ENCODE assay signal across 11 cellular contexts in the genomic region with DNA sequence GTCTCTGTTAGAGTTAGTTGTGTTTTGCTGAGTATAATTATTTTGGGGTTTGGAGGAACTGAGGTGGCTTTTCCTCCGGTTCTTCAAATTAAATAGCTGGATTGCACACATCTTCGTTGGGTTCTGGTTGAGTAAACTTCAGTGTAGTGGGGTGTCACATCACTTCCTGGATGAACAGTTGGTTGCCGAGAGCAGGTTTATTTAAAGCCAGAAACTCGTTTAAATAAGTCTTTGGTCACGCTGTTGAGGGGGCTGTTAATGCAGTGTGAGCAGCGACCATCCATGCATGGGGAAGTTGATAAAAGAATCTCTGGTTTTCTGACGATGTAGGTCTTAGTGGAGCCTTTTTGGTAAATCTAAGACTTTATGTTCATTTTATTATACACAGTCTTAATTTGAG.
DNase-seq lines count a peak whose midpoint lies in the region; ATAC-seq and TF ChIP-seq lines count a peak whose summit lies in the region.
"Had no signal": no experiment of that assay in that cellular context is flagged by ENCODE, and none has a peak within 500 bp of the region (broad histone marks: within the 10 kb centered on the region; RNA-seq: fewer than 3 reads in every experiment).

No MANE protein-coding gene starts in this region.

- ATAC-seq in GM23338 = no peak
- no peak for ATAC-seq in activated T-cell treated with anti-CD3 and anti-CD28 coated beads, Interleukin-2, amount 50 U/mL, for 4 hours
- no peak for ATAC-seq in stimulated activated naive CD8-positive, alpha-beta T cell treated with anti-CD3 and anti-CD28 coated beads, Interleukin-15, amount 100 ng/mL, for 72 hours

- H3K9me2 ChIP-seq in DOHH2 (replicated peaks; ENCODE audit: control insufficient read depth, low read length) = no peaks in the 10 kb centered on the region
- no peaks in the 10 kb centered on the region for H3K9me2 ChIP-seq in GM23338 (ENCODE audit: insufficient read depth)

- peaks cover 50% of the 10 kb centered on the region for H3K4me1 ChIP-seq in DOHH2 (ENCODE audit: control insufficient read depth, low read length)
- peaks cover 55% of the 10 kb centered on the region for H3K4me1 ChIP-seq in GM23338 (ENCODE audit: insufficient read depth)

- no peak overlapping the region for H2AFZ ChIP-seq in GM23338

- H3K36me3 ChIP-seq in DOHH2 (ENCODE audit: control insufficient read depth, low read length) (no peaks in the 10 kb centered on the region), GM23338 (ENCODE audit: insufficient read depth) (no peaks in the 10 kb centered on the region)

- H3K27ac ChIP-seq in DOHH2 (ENCODE audit: low read depth, low read length) (peak overlapping the region; percentile 97), GM23338 (ENCODE audit: low read depth) (no peak overlapping the region)

- H3K27me3 ChIP-seq in DOHH2 (ENCODE audit: control insufficient read depth, low read length) (no peaks in the 10 kb centered on the region), GM23338 (ENCODE audit: insufficient read depth) (0 out of 2 replicates have a peak, but pooled peaks cover 5% of the 10 kb centered on the region)

- no peaks in the 10 kb centered on the region for H4K20me1 ChIP-seq in DOHH2 (ENCODE audit: control insufficient read depth, insufficient read depth, low read depth, low read length)
- no peaks in the 10 kb centered on the region for H4K20me1 ChIP-seq in GM23338 (replicated peaks; ENCODE audit: insufficient read depth)

- TF ChIP-seq POLR2A in erythroblast (IDR thresholded peaks at IDR 0.05; ENCODE audit: low read length) = no peak

- H3K36me3 Mint-ChIP-seq in GM23338 (ENCODE audit: low read depth) (no peaks in the 10 kb centered on the region), mesothelial cell of epicardium (no peaks in the 10 kb centered on the region)
- H3K36me3 Mint-ChIP-seq in activated T-cell treated with anti-CD3 and anti-CD28 coated beads, Interleukin-2, amount 50 U/mL, for 4 hours (ENCODE audit: insufficient read depth) = no peaks in the 10 kb centered on the region

- H3F3A ChIP-seq in DOHH2 (ENCODE audit: control insufficient read depth, insufficient read depth) (peaks cover 32% of the 10 kb centered on the region), GM23338 (replicated peaks; ENCODE audit: low read depth) (no peaks in the 10 kb centered on the region; the same call in 1 of the 2 replicates)

- H3K4me2 ChIP-seq in DOHH2 (ENCODE audit: low read length) (peak overlapping the region; percentile 96), GM23338 (0 out of 2 replicates have a peak overlapping the region, but pooled peaks have one; percentile 86)

- no peak for DNase-seq in GM23338 (ENCODE audit: low spot score)
- peak; percentile 48 for DNase-seq in astrocyte of the hippocampus (ENCODE audit: low read depth, low spot score)
- no peak for DNase-seq in mesothelial cell of epicardium (ENCODE audit: low spot score in 2 of 2, unreplicated experiment in 2 of 2)
- DNase-seq in activated T-cell treated with anti-CD3 and anti-CD28 coated beads, Interleukin-2, amount 50 U/mL, for 4 hours = no peak
- no peak for DNase-seq in erythroblast (lab: John Stamatoyannopoulos, UW)
- no peak for DNase-seq in stimulated activated naive CD8-positive, alpha-beta T cell treated with anti-CD3 and anti-CD28 coated beads, Interleukin-15, amount 100 ng/mL, for 72 hours
- no peak for DNase-seq in effector CD8-positive, alpha-beta T cell (lab: John Stamatoyannopoulos, UW)
- DNase-seq: DND-41, NCI-H1930, T-helper 9 cell had no signal

- H3K4me3 ChIP-seq in DOHH2 (ENCODE audit: low read length) (peak overlapping the region; percentile 82), GM23338 (no peak overlapping the region)

- no peak for TF ChIP-seq CTCF in DOHH2 (IDR thresholded peaks at IDR 0.05; ENCODE audit: low read depth, low read length, poor library complexity, severe bottlenecking)
- TF ChIP-seq CTCF in GM23338 (conservative IDR thresholded peaks at IDR 0.05; ENCODE audit: low read depth in 2 of 2) = no peak
- TF ChIP-seq CTCF in mesothelial cell of epicardium (IDR thresholded peaks at IDR 0.05; ENCODE audit: unreplicated experiment) = no peak

- no peak overlapping the region for H3K27ac Mint-ChIP-seq in GM23338
- H3K27ac Mint-ChIP-seq in mesothelial cell of epicardium = peak overlapping the region; percentile 90
- no peak overlapping the region for H3K27ac Mint-ChIP-seq in stimulated activated naive CD8-positive, alpha-beta T cell treated with anti-CD3 and anti-CD28 coated beads, Interleukin-15, amount 100 ng/mL, for 72 hours

- H3K9me3 Mint-ChIP-seq in GM23338 (no peaks in the 10 kb centered on the region), mesothelial cell of epicardium (no peaks in the 10 kb centered on the region)
- H3K9me3 Mint-ChIP-seq in activated T-cell treated with anti-CD3 and anti-CD28 coated beads, Interleukin-2, amount 50 U/mL, for 4 hours = no peaks in the 10 kb centered on the region
- H3K9me3 Mint-ChIP-seq in stimulated activated naive CD8-positive, alpha-beta T cell treated with anti-CD3 and anti-CD28 coated beads, Interleukin-15, amount 100 ng/mL, for 72 hours = no peaks in the 10 kb centered on the region

- no peaks in the 10 kb centered on the region for H3K9me3 ChIP-seq in DOHH2 (ENCODE audit: control insufficient read depth, insufficient read depth, low read length)

- H3K79me2 ChIP-seq in DOHH2 (ENCODE audit: control insufficient read depth, low read length) (no peaks in the 10 kb centered on the region), GM23338 (replicated peaks; ENCODE audit: insufficient read depth) (no peaks in the 10 kb centered on the region)

- peaks cover 22% of the 10 kb centered on the region for H3K27me3 Mint-ChIP-seq in GM23338 (ENCODE audit: insufficient read depth, low read depth, poor library complexity)
- no peaks in the 10 kb centered on the region for H3K27me3 Mint-ChIP-seq in mesothelial cell of epicardium (ENCODE audit: low read depth)
- H3K27me3 Mint-ChIP-seq in activated T-cell treated with anti-CD3 and anti-CD28 coated beads, Interleukin-2, amount 50 U/mL, for 4 hours (ENCODE audit: low read depth) = peaks cover 16% of the 10 kb centered on the region
- peaks cover 62% of the 10 kb centered on the region for H3K27me3 Mint-ChIP-seq in stimulated activated naive CD8-positive, alpha-beta T cell treated with anti-CD3 and anti-CD28 coated beads, Interleukin-15, amount 100 ng/mL, for 72 hours

- H3K4me3 Mint-ChIP-seq in GM23338 = no peak overlapping the region
- peak overlapping the region; percentile 44 for H3K4me3 Mint-ChIP-seq in mesothelial cell of epicardium
- H3K4me3 Mint-ChIP-seq in activated T-cell treated with anti-CD3 and anti-CD28 coated beads, Interleukin-2, amount 50 U/mL, for 4 hours = no peak overlapping the region
- no peak overlapping the region for H3K4me3 Mint-ChIP-seq in stimulated activated naive CD8-positive, alpha-beta T cell treated with anti-CD3 and anti-CD28 coated beads, Interleukin-15, amount 100 ng/mL, for 72 hours

- peaks cover 74% of the 10 kb centered on the region for H3K4me1 Mint-ChIP-seq in GM23338
- peaks cover 61% of the 10 kb centered on the region for H3K4me1 Mint-ChIP-seq in mesothelial cell of epicardium
- peaks cover 4% of the 10 kb centered on the region for H3K4me1 Mint-ChIP-seq in activated T-cell treated with anti-CD3 and anti-CD28 coated beads, Interleukin-2, amount 50 U/mL, for 4 hours (ENCODE audit: low read depth)
- peaks cover 5% of the 10 kb centered on the region for H3K4me1 Mint-ChIP-seq in stimulated activated naive CD8-positive, alpha-beta T cell treated with anti-CD3 and anti-CD28 coated beads, Interleukin-15, amount 100 ng/mL, for 72 hours

TF ChIP-seq in GM23338, 12 proteins besides CTCF, POLR2A, EP300 and RAD21:
- TF ChIP-seq EZH2 (IDR thresholded peaks at IDR 0.05; ENCODE audit: low read depth, unreplicated experiment) (no peak), ETS1 (IDR thresholded peaks at IDR 0.05) (no peak), JUNB (IDR thresholded peaks at IDR 0.05; ENCODE audit: unreplicated experiment) (no peak)
- TF ChIP-seq, protein P1, sequence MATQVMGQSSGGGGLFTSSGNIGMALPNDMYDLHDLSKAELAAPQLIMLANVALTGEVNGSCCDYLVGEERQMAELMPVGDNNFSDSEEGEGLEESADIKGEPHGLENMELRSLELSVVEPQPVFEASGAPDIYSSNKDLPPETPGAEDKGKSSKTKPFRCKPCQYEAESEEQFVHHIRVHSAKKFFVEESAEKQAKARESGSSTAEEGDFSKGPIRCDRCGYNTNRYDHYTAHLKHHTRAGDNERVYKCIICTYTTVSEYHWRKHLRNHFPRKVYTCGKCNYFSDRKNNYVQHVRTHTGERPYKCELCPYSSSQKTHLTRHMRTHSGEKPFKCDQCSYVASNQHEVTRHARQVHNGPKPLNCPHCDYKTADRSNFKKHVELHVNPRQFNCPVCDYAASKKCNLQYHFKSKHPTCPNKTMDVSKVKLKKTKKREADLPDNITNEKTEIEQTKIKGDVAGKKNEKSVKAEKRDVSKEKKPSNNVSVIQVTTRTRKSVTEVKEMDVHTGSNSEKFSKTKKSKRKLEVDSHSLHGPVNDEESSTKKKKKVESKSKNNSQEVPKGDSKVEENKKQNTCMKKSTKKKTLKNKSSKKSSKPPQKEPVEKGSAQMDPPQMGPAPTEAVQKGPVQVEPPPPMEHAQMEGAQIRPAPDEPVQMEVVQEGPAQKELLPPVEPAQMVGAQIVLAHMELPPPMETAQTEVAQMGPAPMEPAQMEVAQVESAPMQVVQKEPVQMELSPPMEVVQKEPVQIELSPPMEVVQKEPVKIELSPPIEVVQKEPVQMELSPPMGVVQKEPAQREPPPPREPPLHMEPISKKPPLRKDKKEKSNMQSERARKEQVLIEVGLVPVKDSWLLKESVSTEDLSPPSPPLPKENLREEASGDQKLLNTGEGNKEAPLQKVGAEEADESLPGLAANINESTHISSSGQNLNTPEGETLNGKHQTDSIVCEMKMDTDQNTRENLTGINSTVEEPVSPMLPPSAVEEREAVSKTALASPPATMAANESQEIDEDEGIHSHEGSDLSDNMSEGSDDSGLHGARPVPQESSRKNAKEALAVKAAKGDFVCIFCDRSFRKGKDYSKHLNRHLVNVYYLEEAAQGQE (IDR thresholded peaks at IDR 0.05; ENCODE audit: unreplicated experiment) = no peak
